Comparison of ENCODE assay signal across 8 cellular contexts in the genomic region with DNA sequence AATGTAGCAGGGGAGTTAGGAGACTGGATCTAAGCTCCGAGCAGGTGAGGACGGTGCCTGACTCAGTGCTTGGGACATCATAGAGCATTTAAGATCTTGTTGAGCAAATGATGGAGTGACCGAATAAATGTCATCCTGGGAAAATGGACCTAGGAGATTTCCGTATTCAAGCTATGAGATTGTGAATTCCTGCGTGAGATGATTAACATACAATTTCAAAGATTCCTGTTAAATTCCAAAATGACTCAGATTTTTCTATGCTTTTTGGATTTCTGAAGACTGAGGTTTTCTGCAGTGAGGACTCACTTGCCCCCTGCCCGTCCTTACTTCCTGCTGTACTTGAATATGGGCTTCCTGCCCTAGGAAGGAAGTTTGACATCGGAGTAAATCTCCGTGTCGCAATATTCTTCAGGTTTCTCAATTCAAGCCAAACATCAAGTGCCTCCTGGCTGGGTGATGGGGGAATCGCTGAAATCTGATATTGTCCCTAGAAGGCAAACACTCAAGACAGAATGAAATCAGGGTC. TPM values are rescaled to one million over a fixed set of nuclear protein-coding genes. Genes with fewer than 3 reads are reported as not detected.
DNase-seq lines count a peak whose midpoint lies in the region; ATAC-seq and TF ChIP-seq lines count a peak whose summit lies in the region.

No MANE protein-coding gene starts in this region.

- H2AFZ ChIP-seq in smooth muscle cell (ENCODE audit: low read depth): no peak overlapping the region
- no peak overlapping the region for H2AFZ ChIP-seq in Karpas-422 (ENCODE audit: low read length)

- no peaks in the 10 kb centered on the region for H3K27me3 Mint-ChIP-seq in T-helper 17 cell

- H3K9ac ChIP-seq in smooth muscle cell (ENCODE audit: low read depth) (peak overlapping the region; percentile 92), Karpas-422 (ENCODE audit: low read length) (no peak overlapping the region)

- H3K4me1 ChIP-seq in smooth muscle cell (ENCODE audit: low read depth) (peaks cover 14% of the 10 kb centered on the region), Karpas-422 (ENCODE audit: low read length) (peaks cover 4% of the 10 kb centered on the region)

- TF ChIP-seq CTCF in smooth muscle cell (IDR thresholded peaks at IDR 0.05; ENCODE audit: borderline replicate concordance, insufficient read depth, poor library complexity, severe bottlenecking): no peak

- peaks cover 43% of the 10 kb centered on the region for H3K4me1 Mint-ChIP-seq in T-helper 17 cell

- no peaks in the 10 kb centered on the region for H3K9me3 ChIP-seq in T-helper 17 cell (ENCODE audit: control insufficient read depth, low read length, poor library complexity, severe bottlenecking)
- H3K9me3 ChIP-seq in smooth muscle cell (replicated peaks; ENCODE audit: low read depth): no peaks in the 10 kb centered on the region
- no peaks in the 10 kb centered on the region for H3K9me3 ChIP-seq in Karpas-422 (ENCODE audit: low read length)

- peak overlapping the region; percentile 62 for H3K4me2 ChIP-seq in smooth muscle cell
- H3K4me2 ChIP-seq in Karpas-422 (ENCODE audit: low read depth, low read length, poor library complexity, severe bottlenecking): no peak overlapping the region

- H3K4me3 ChIP-seq in smooth muscle cell (no peak overlapping the region), Karpas-422 (ENCODE audit: low read length) (no peak overlapping the region)

- ATAC-seq in T-helper 17 cell: no peak
- no peak for ATAC-seq in GM18907 (IDR thresholded peaks at IDR 0.05; ENCODE audit: unreplicated experiment)

- peak overlapping the region; percentile 84 for H3K4me3 Mint-ChIP-seq in T-helper 17 cell

- DNase-seq in DMS79 treated with DMSO at 0.1 percent for 48 hours (lab: John Stamatoyannopoulos, UW) (peak; percentile 97), DMS79 (lab: John Stamatoyannopoulos, UW) (no peak), T-helper 17 cell (no peak), glomerular visceral epithelial cell (ENCODE audit: extremely low spot score) (peak; percentile 74), smooth muscle cell (lab: John Stamatoyannopoulos, UW; ENCODE audit: unreplicated experiment) (no peak), Karpas-422 (no peak), HEK293T (ENCODE audit: extremely low spot score) (no peak)

- POLR2A ChIA-PET in HEK293T (lab: Yijun Ruan, JAX): interaction anchor here (3.0 kb wide), 1 partner anchor 11 kb away, joined by 11 read pairs; the partner anchor contains the start of gene DYNLT1

- CTCF ChIA-PET in HEK293T (lab: Yijun Ruan, JAX): interaction anchor here (1.0 kb wide), 1 partner anchor 10 kb away, joined by 3 read pairs; the partner anchor contains the start of gene DYNLT1

- H3K27ac Mint-ChIP-seq in T-helper 17 cell: peak overlapping the region; percentile 99

- peaks cover 25% of the 10 kb centered on the region for H3F3A ChIP-seq in smooth muscle cell (ENCODE audit: low read depth)

- H3K27ac ChIP-seq in smooth muscle cell (ENCODE audit: low read depth): peak overlapping the region; percentile 97
- no peak overlapping the region for H3K27ac ChIP-seq in Karpas-422 (ENCODE audit: low read length)

- 89% methylated on average over 10 of the region's 10 CpGs for WGBS in smooth muscle cell (ENCODE audit: low lambda C conversion rate)

- no peaks in the 10 kb centered on the region for H3K36me3 ChIP-seq in smooth muscle cell (ENCODE audit: low read depth)
- no peaks in the 10 kb centered on the region for H3K36me3 ChIP-seq in Karpas-422 (ENCODE audit: insufficient read depth, low read length)

- H3K79me2 ChIP-seq in smooth muscle cell (ENCODE audit: low read depth): no peaks in the 10 kb centered on the region
- H3K79me2 ChIP-seq in Karpas-422 (ENCODE audit: low read length): no peaks in the 10 kb centered on the region

- no peaks in the 10 kb centered on the region for H3K36me3 Mint-ChIP-seq in T-helper 17 cell (ENCODE audit: low read depth)

- H3K27me3 ChIP-seq in smooth muscle cell (ENCODE audit: low read depth): no peaks in the 10 kb centered on the region
- no peaks in the 10 kb centered on the region for H3K27me3 ChIP-seq in Karpas-422 (ENCODE audit: low read length)

- H3K9me2 ChIP-seq in Karpas-422 (replicated peaks; ENCODE audit: insufficient read depth, low read length): no peaks in the 10 kb centered on the region

- H4K20me1 ChIP-seq in smooth muscle cell (ENCODE audit: low read depth) (no peaks in the 10 kb centered on the region), Karpas-422 (ENCODE audit: insufficient read depth, low read depth, low read length) (no peaks in the 10 kb centered on the region)

TF ChIP-seq in HEK293T, 16 proteins besides CTCF, POLR2A, EP300 and RAD21:
- TF ChIP-seq SUZ12 (IDR thresholded peaks at IDR 0.05): no peak
- no peak for TF ChIP-seq ARNT (IDR thresholded peaks at IDR 0.05)
- no peak for TF ChIP-seq SP1 (IDR thresholded peaks at IDR 0.05)

RNA-seq across cellular contexts. Expression of gene SYTL3, which starts 5.2 kb away (rescaled TPM):
- total RNA-seq in T-helper 17 cell (10 to 100 TPM; 28.9 to 36.1 TPM), smooth muscle cell (0.13 and 1.3 TPM in 2 replicates)
- polyA plus RNA-seq in smooth muscle cell: 1.2 and 1.3 TPM in 2 replicates
- total RNA-seq in Karpas-422 (2014; rRNA removed; shearing (Covaris generic); ENCODE audit: low replicate concordance): 0.41 and 2.2 TPM in 2 replicates

RNA-seq across cellular contexts. Expression of gene DYNLT1, which starts 10.5 kb away (rescaled TPM):
- 100 to 1,000 TPM in 1 of 2 donors, 10 to 100 TPM in 1; 87.2 to 107 TPM for total RNA-seq in T-helper 17 cell
- 127 and 129 TPM in 2 replicates for total RNA-seq in smooth muscle cell
- polyA plus RNA-seq in smooth muscle cell: 225 and 286 TPM in 2 replicates
- total RNA-seq in Karpas-422 (2014; rRNA removed; shearing (Covaris generic); ENCODE audit: low replicate concordance): 13.4 and 19.9 TPM in 2 replicates

Comparison
In these comparisons a context has a peak if more than half of its experiments do, and no peak if none do; other contexts are left out.
1. DNase-seq: peak in DMS79 treated with DMSO at 0.1 percent for 48 hours (single experiment) and glomerular visceral epithelial cell (single experiment); none in DMS79 (single experiment), T-helper 17 cell (0 of 3), smooth muscle cell (single experiment), Karpas-422 (single experiment) and HEK293T (single experiment).